8 cellular contexts compared by ENCODE assay signal in the genomic region with DNA sequence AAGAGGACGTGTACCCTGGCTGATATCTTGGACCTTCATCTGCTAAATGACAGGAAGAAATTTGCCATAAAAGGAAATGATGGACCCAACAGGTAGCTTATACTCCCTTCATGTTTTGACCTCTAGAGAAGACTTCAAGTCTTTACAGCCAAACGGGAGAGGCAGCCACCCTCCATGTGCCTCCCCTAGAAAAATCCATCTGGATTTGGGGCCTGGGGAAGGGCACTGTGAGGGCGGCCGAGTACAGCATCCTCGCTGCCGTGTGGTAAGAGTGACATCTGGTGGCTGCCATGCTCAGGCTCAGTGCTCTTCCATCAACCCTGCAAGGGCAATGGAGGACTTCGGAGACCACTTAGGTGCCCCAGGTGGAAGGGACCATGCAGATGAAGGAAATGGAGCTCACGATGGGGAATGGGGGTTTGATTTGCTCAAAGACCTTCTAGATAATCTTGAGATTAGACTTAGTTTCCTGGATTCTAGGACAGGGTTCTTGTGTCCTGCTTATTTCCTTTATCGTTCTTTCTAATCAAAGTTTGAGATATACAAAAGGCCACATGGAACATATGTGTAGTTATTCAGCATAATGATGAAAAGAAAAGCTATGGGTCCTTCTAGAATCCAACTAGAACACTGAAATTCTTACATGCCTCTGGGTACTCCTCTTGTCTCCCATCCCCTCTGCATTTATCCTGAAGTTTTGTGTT. TPM values are rescaled to one million over a fixed set of nuclear protein-coding genes. Genes with fewer than 3 reads are reported as not detected.
DNase-seq lines count a peak whose midpoint lies in the region; ATAC-seq and TF ChIP-seq lines count a peak whose summit lies in the region.

No MANE protein-coding gene starts in this region.

- H3K4me2 ChIP-seq in PC-3 (ENCODE audit: low read length): no peak overlapping the region

- H3K4me1 ChIP-seq in PC-3 (ENCODE audit: insufficient read depth, low read length) (peaks cover 18% of the 10 kb centered on the region), adrenal gland (replicated peaks in 1 of 2) (no peaks in the 10 kb centered on the region), right atrium auricular region (no peaks in the 10 kb centered on the region)

- WGBS in adrenal gland, 4 donors: 11 to 16% (median 13%) methylated on average over 9 of the region's 9 CpGs

- H4K20me1 ChIP-seq in PC-3 (ENCODE audit: low read length): no peaks in the 10 kb centered on the region

- peak; percentile 59 for DNase-seq in DMS53 (lab: John Stamatoyannopoulos, UW)
- peak; percentile 58 for DNase-seq in PC-3
- DNase-seq in adrenal gland: peak in 6 of 7 donors; percentile 20 to 56 (median 44)
- no peak for DNase-seq in right atrium auricular region (ENCODE audit: low spot score)
- peak; percentile 77 for DNase-seq in retina

- H3K27ac ChIP-seq in PC-3 (ENCODE audit: low read length) (no peak overlapping the region), adrenal gland (no peak overlapping the region), right atrium auricular region (no peak overlapping the region)

- TF ChIP-seq POLR2A in adrenal gland (IDR thresholded peaks at IDR 0.05): no peak

- ATAC-seq in HG02642 (IDR thresholded peaks at IDR 0.05; ENCODE audit: poor library complexity, unreplicated experiment) (peak; percentile 65), PC-3 (peak; percentile 86), GM21723 (IDR thresholded peaks at IDR 0.05; ENCODE audit: unreplicated experiment) (no peak), GM21786 (IDR thresholded peaks at IDR 0.05; ENCODE audit: unreplicated experiment) (no peak)

- TF ChIP-seq CTCF in PC-3 (conservative IDR thresholded peaks at IDR 0.05; ENCODE audit: low read depth, low read length) (peak; percentile 84), adrenal gland (IDR thresholded peaks at IDR 0.05) (peak; percentile 39 to 85 (median 73)), right atrium auricular region (IDR thresholded peaks at IDR 0.05) (peak; percentile 37 to 85)

- no peaks in the 10 kb centered on the region for H3K27me3 ChIP-seq in PC-3 (ENCODE audit: low read length)
- no peaks in the 10 kb centered on the region for H3K27me3 ChIP-seq in adrenal gland
- no peaks in the 10 kb centered on the region for H3K27me3 ChIP-seq in right atrium auricular region

- H3K9me3 ChIP-seq in PC-3 (ENCODE audit: low read length) (no peaks in the 10 kb centered on the region), adrenal gland (replicated peaks in 1 of 3) (no peaks in the 10 kb centered on the region), right atrium auricular region (no peaks in the 10 kb centered on the region)

- CTCF ChIA-PET in PC-3 (lab: Charles Lee): interaction anchor here (1.0 kb wide), 1 partner anchor 105 kb away, joined by 3 read pairs; no protein-coding TSS in a partner anchor

- no peaks in the 10 kb centered on the region for H3K79me2 ChIP-seq in PC-3 (ENCODE audit: low read length)

- intact Hi-C loops in PC-3 (cut with micrococcal nuclease): loop anchor here (1.0 to 10.0 kb wide), 4 partner anchors 67 to 318 kb away; no protein-coding TSS in a partner anchor
- intact Hi-C loops in adrenal gland (cut with DNase I): loop anchor here (10.0 kb wide), 3 partner anchors 118 to 318 kb away; a partner anchor contains a TSS

- H3F3A ChIP-seq in PC-3 (ENCODE audit: low read length, unreplicated experiment): no peaks in the 10 kb centered on the region

- POLR2A ChIA-PET in PC-3 (lab: Charles Lee; ENCODE audit: unreplicated experiment): no interaction called here

- no peak overlapping the region for H2AFZ ChIP-seq in PC-3 (ENCODE audit: low read length)

- H3K9me2 ChIP-seq in PC-3 (replicated peaks; ENCODE audit: low read length): no peaks in the 10 kb centered on the region

- H3K36me3 ChIP-seq in PC-3 (ENCODE audit: low read depth, low read length): no peaks in the 10 kb centered on the region
- H3K36me3 ChIP-seq in adrenal gland (replicated peaks in 1 of 2): no peaks in the 10 kb centered on the region
- no peaks in the 10 kb centered on the region for H3K36me3 ChIP-seq in right atrium auricular region

- H3K9ac ChIP-seq in PC-3 (ENCODE audit: low read length): no peak overlapping the region

- H3K4me3 ChIP-seq in PC-3 (ENCODE audit: low read length) (no peak overlapping the region), adrenal gland (no peak overlapping the region), right atrium auricular region (no peak overlapping the region)

- BruUV-seq in PC-3 (replicated peaks; lab: Mats Ljungman, UMichigan): no TSS peak

RNA-seq across cellular contexts. Expression of a gene that starts 44.4 kb away (rescaled TPM):
- total RNA-seq in PC-3 (2014; rRNA removed): 0.12 TPM in 1 of 2 replicates, not detected in the other
- total RNA-seq in adrenal gland: 1 to 10 TPM in 1 of 8 donors, under 1 TPM in 6, not detected in 1; 0.52 to 2.8 (median 0.84) TPM
- 1 to 10 TPM in 2 of 3 donors, under 1 TPM in 1; 0.44 to 2.8 (median 1.4) TPM for polyA plus RNA-seq in adrenal gland
- 1 to 10 TPM; 1.1 to 2.9 TPM for total RNA-seq in right atrium auricular region

Comparison
In these comparisons a context has a peak if more than half of its experiments do, and no peak if none do; other contexts are left out.
1. ATAC-seq: peak in HG02642 (single experiment) and PC-3 (single experiment); none in GM21723 (single experiment) and GM21786 (single experiment).
2. Peak in every context shown above with its lines, with median percentiles within 50 percentile points of each other: CTCF ChIP-seq.